ENCODE assay signal across 1 cellular context in the genomic region with DNA sequence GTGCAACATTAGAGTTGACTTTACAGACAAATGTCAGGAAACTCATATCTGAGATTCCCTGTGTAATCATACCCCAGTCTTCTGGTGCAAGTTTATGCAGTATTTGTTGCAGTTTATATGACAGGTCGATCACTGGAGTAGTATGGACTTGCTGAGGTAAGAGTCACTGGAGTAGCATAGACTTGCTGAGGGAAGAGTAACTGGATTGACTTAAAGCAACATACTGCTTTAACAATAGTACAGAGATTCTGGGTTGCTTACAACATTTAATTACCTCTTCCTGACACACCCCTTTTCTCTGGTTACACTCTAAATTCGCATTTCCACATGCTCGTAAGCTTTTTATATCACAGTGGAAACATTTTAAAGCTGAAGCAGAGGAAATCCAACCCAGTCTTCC.
TF ChIP-seq lines count a peak whose summit lies in the region.

No MANE protein-coding gene starts in this region.

TF ChIP-seq in GM23338, 12 proteins besides CTCF, POLR2A, EP300 and RAD21 (continued from another document):
- TF ChIP-seq ZNF462 (CRISPR knock-in tag; IDR thresholded peaks at IDR 0.05) = no peak
- TF ChIP-seq ZNF114 (CRISPR knock-in tag; IDR thresholded peaks at IDR 0.05) = no peak
- TF ChIP-seq ZNF331 (CRISPR knock-in tag; IDR thresholded peaks at IDR 0.05; ENCODE audit: low read depth) = no peak
- TF ChIP-seq EZH2 (IDR thresholded peaks at IDR 0.05; ENCODE audit: low read depth, unreplicated experiment) = no peak
- no peak for TF ChIP-seq STAT1 (IDR thresholded peaks at IDR 0.05; ENCODE audit: unreplicated experiment)
- no peak for TF ChIP-seq CREB1 (CRISPR knock-in tag; IDR thresholded peaks at IDR 0.05; ENCODE audit: low read depth)
- TF ChIP-seq REST (IDR thresholded peaks at IDR 0.05; ENCODE audit: unreplicated experiment) = no peak
